In genomic region chr6:16511048-16511660, GRCh38 we compare ENCODE assay signal across 8 cellular contexts.
DNase-seq lines count a peak whose midpoint lies in the region; ATAC-seq and TF ChIP-seq lines count a peak whose summit lies in the region.

No MANE protein-coding gene starts in this region.

- H3K36me3 ChIP-seq in mucosa of descending colon (ENCODE audit: low read depth) = no peaks in the 10 kb centered on the region

- DNase-seq in GM20000 (ENCODE audit: low spot score) (no peak), RPMI7951 (ENCODE audit: low read depth) (peak; percentile 55), dermis blood vessel endothelial cell (peak; percentile 71), mucosa of descending colon (peak in 1 of 3 donors; percentile 40), GOT3 (lab: John Stamatoyannopoulos, UW) (no peak), DMS79 treated with DMSO at 0.1 percent for 48 hours (lab: John Stamatoyannopoulos, UW) (no peak), nucleus accumbens (lab: John Stamatoyannopoulos, UW) (no peak)

- TF ChIP-seq CTCF in C4-2B (conservative IDR thresholded peaks at IDR 0.05) (peak; percentile 86), GM20000 (IDR thresholded peaks at IDR 0.05; ENCODE audit: extremely low read depth, missing control alignments) (peak; percentile 34), mucosa of descending colon (IDR thresholded peaks at IDR 0.05) (peak; percentile 21)

- peak; percentile 59 for ATAC-seq in mucosa of descending colon

- no peaks in the 10 kb centered on the region for H3K9me3 ChIP-seq in mucosa of descending colon

- peaks cover 14% of the 10 kb centered on the region for H3K4me1 ChIP-seq in mucosa of descending colon (ENCODE audit: low read depth)

- intact Hi-C loops in mucosa of descending colon (cut with DNase I, micrococcal nuclease) = loop anchor here in 1 of 2 donors (10.0 kb wide), 1 partner anchor 254 kb away; the partner anchor contains the start of gene ATXN1

- no peak overlapping the region for H3K27ac ChIP-seq in C4-2B

- H3K4me3 ChIP-seq in mucosa of descending colon = no peak overlapping the region

Comparison
In these comparisons a context has a peak if more than half of its experiments do, and no peak if none do; other contexts are left out.
1. CTCF ChIP-seq: peak in every context shown above with its lines; median percentile 86 in C4-2B; 34 in GM20000; 21 in mucosa of descending colon.
2. DNase-seq: peak in RPMI7951 (single experiment) and dermis blood vessel endothelial cell (single experiment); none in GM20000 (single experiment), GOT3 (single experiment), DMS79 treated with DMSO at 0.1 percent for 48 hours (single experiment) and nucleus accumbens (0 of 56).